In genomic region chr9:33393986-33394385, GRCh38 we compare ENCODE assay signal across 11 cellular contexts. TPM values are rescaled to one million over a fixed set of nuclear protein-coding genes. Genes with fewer than 3 reads are reported as not detected.
A peak's percentile ranks its signal among the peaks of the same experiment; 100 is the strongest.
DNase-seq lines count a peak whose midpoint lies in the region; ATAC-seq, FAIRE-seq and TF ChIP-seq lines count a peak whose summit lies in the region.
"Not testable (repeated sequence)": the region's sequence is repeated elsewhere in the genome, so short reads cannot be mapped to it uniquely, and the experiment has no call there.
"Had no signal": no experiment of that assay in that cellular context is flagged by ENCODE, and none has a peak within 500 bp of the region (broad histone marks: within the 10 kb centered on the region; RNA-seq: fewer than 3 reads in every experiment).

No MANE protein-coding gene starts in this region.

- not testable (repeated sequence) for BruUV-seq in MCF 10A (replicated peaks; lab: Mats Ljungman, UMichigan)
- BruUV-seq in HepG2 (replicated peaks; lab: Mats Ljungman, UMichigan): TSS peak; percentile 64

- TF ChIP-seq RAD21 in HepG2 (CRISPR knock-in tag; IDR thresholded peaks at IDR 0.05): not testable (repeated sequence)

- FAIRE-seq in HepG2 (lab: Jason Lieb, UNC): not testable (repeated sequence)

- H3K4me3 Mint-ChIP-seq in WTC11; MCF 10A (ENCODE audit: unreplicated experiment); nephron progenitor cell: not testable (repeated sequence)

- H3K27ac Mint-ChIP-seq in WTC11 (peak overlapping the region; percentile 13), MCF 10A (ENCODE audit: low read depth, unreplicated experiment) (peak overlapping the region; percentile 6), nephron progenitor cell (peak overlapping the region; percentile 1)

- CTCF ChIA-PET in WTC11 (lab: Charles Lee) (interaction anchor here (1.2 to 3.1 kb wide), 3 partner anchors 10 to 22 kb away, joined by 4 to 12 read pairs (median 4); partner anchors contain the start of gene AQP7), MCF 10A (lab: Yijun Ruan, JAX) (interaction anchor here (0.6 to 2.3 kb wide), 3 partner anchors 10 to 95 kb away, joined by 3 to 19 read pairs (median 3); no protein-coding TSS in a partner anchor)
- CTCF ChIA-PET in HepG2 (lab: Yijun Ruan, JAX; ENCODE audit: low intra/inter-chr PET ratio, low total read pairs): not testable (repeated sequence)

- H3K4me2 ChIP-seq in HepG2 (ENCODE audit: low read depth, low read length): peak overlapping the region; percentile 94

- not testable (repeated sequence) for TF ChIP-seq EP300 in HepG2 (IDR thresholded peaks at IDR 0.05; ENCODE audit: low read depth in 2 of 2, low read length in 2 of 2); HepG2 (CRISPR knock-in tag; IDR thresholded peaks at IDR 0.05; ENCODE audit: borderline replicate concordance)

- not testable (repeated sequence) for ATAC-seq in WTC11, HepG2

- in situ Hi-C loops in HepG2 (cut with HindIII; ENCODE audit: extremely low pct_ligation_motif_present, low pct_unique_long_range_greater_than_20kb): not testable (repeated sequence)

- not testable (repeated sequence) for H3K9me3 ChIP-seq in left ventricle myocardium inferior (replicated peaks); HepG2 (ENCODE audit: low read length); subcutaneous abdominal adipose tissue (ENCODE audit: control insufficient read depth in 5 of 5, low read length in 5 of 5)

- H4K20me1 ChIP-seq in HepG2 (ENCODE audit: insufficient read depth, low read length): not testable (repeated sequence)

- H3K27me3 ChIP-seq in left ventricle myocardium inferior (ENCODE audit: low read depth); HepG2 (ENCODE audit: control insufficient read depth in 1 of 2, insufficient read depth in 2 of 2, low read length in 2 of 2); subcutaneous abdominal adipose tissue (ENCODE audit: control insufficient read depth in 5 of 5, insufficient read depth in 4 of 5, low read length in 5 of 5): not testable (repeated sequence)

- not testable (repeated sequence) for H3K4me3 ChIP-seq in fibroblast of mammary gland (ENCODE audit: control insufficient read depth, low read depth, low read length); subcutaneous abdominal adipose tissue (ENCODE audit: low read depth in 1 of 5, low read length in 5 of 5)
- H3K4me3 ChIP-seq in left ventricle myocardium inferior: peak overlapping the region; percentile 53
- peak overlapping the region in 2 of 3 experiments; percentile 12 to 65; a peak in 2 of 6 replicates for H3K4me3 ChIP-seq in HepG2 (replicated peaks in 1 of 3; ENCODE audit: insufficient read depth in 1 of 3, low read depth in 2 of 3, low read length in 3 of 3)

- H3K4me1 ChIP-seq in left ventricle myocardium inferior (peaks cover 72% of the 10 kb centered on the region), HepG2 (ENCODE audit: insufficient read depth, low read length) (peaks cover 54% of the 10 kb centered on the region), subcutaneous abdominal adipose tissue (ENCODE audit: control insufficient read depth in 5 of 5, insufficient read depth in 5 of 5, low read length in 5 of 5) (peaks cover 4 to 75% (median 70%) of the 10 kb centered on the region in 5 donors)

- H2AFZ ChIP-seq in HepG2 (ENCODE audit: low read length): not testable (repeated sequence)

- H3K4me1 Mint-ChIP-seq in WTC11 (peaks cover 17% of the 10 kb centered on the region), MCF 10A (ENCODE audit: insufficient read depth, unreplicated experiment) (peaks cover 27% of the 10 kb centered on the region), nephron progenitor cell (peaks cover 52% of the 10 kb centered on the region)

- TF ChIP-seq POLR2A in HepG2 (IDR thresholded peaks at IDR 0.05; ENCODE audit: insufficient read depth in 1 of 2, low read depth in 2 of 2, low read length in 2 of 2): not testable (repeated sequence)

- DNase-seq in WTC11 (ENCODE audit: low spot score); MCF 10A (ENCODE audit: unreplicated experiment); HepG2 (ENCODE audit: low spot score); nephron progenitor cell: not testable (repeated sequence)
- peak; percentile 30 for DNase-seq in fibroblast of mammary gland (ENCODE audit: low read depth)
- DNase-seq in left ventricle myocardium inferior: peak; percentile 49

- not testable (repeated sequence) for H3K36me3 Mint-ChIP-seq in WTC11; MCF 10A (ENCODE audit: insufficient read depth, unreplicated experiment); nephron progenitor cell (ENCODE audit: low read depth)

- not testable (repeated sequence) for H3K27me3 Mint-ChIP-seq in WTC11 (ENCODE audit: low read depth); nephron progenitor cell (ENCODE audit: low read depth, poor library complexity)
- peaks cover 19% of the 10 kb centered on the region for H3K27me3 Mint-ChIP-seq in MCF 10A (ENCODE audit: insufficient read depth, unreplicated experiment)

- not testable (repeated sequence) for H3K36me3 ChIP-seq in left ventricle myocardium inferior; HepG2 (replicated peaks in 1 of 2; ENCODE audit: control insufficient read depth in 1 of 2, insufficient read depth in 2 of 2, low read length in 2 of 2)
- H3K36me3 ChIP-seq in subcutaneous abdominal adipose tissue (ENCODE audit: control insufficient read depth in 5 of 5, insufficient read depth in 5 of 5, low read length in 5 of 5): peaks cover 0 to 24% (median 5%) of the 10 kb centered on the region in 5 donors

- not testable (repeated sequence) for H3K79me2 ChIP-seq in HepG2 (ENCODE audit: insufficient read depth, low read length)

- WGBS in HepG2 (ENCODE audit: low lambda C conversion rate): 0% methylated on average over 3 of the region's 3 CpGs

- POLR2A ChIA-PET in WTC11 (lab: Charles Lee); MCF 10A (lab: Yijun Ruan, JAX): not testable (repeated sequence)
- POLR2A ChIA-PET in HepG2 (lab: Yijun Ruan, JAX): interaction anchor here (1.1 to 1.7 kb wide), 3 partner anchors 9 to 80 kb away, joined by 3 to 5 read pairs (median 3); partner anchors contain the start of genes AQP3 and NOL6

- intact Hi-C loops in MCF 10A (cut with micrococcal nuclease); left ventricle myocardium inferior (cut with micrococcal nuclease): not testable (repeated sequence)
- intact Hi-C loops in HepG2 (cut with micrococcal nuclease; ENCODE audit: unreplicated experiment): loop anchor here (2.0 kb wide), 1 partner anchor 13 kb away; no protein-coding TSS in a partner anchor

- not testable (repeated sequence) for H3K9me3 Mint-ChIP-seq in WTC11; MCF 10A (ENCODE audit: unreplicated experiment); nephron progenitor cell

- peak overlapping the region; percentile 36; the same call in 1 of the 2 replicates for H3K9ac ChIP-seq in HepG2 (ENCODE audit: insufficient read depth, low read depth, low read length)
- peak overlapping the region in 2 of 5 donors; percentile 48 to 68 for H3K9ac ChIP-seq in subcutaneous abdominal adipose tissue (ENCODE audit: low read length in 5 of 5)

- peak overlapping the region; percentile 97 for H3K27ac ChIP-seq in left ventricle myocardium inferior (replicated peaks)
- not testable (repeated sequence) for H3K27ac ChIP-seq in HepG2 (ENCODE audit: extremely low read length, insufficient read depth, low read length)
- H3K27ac ChIP-seq in subcutaneous abdominal adipose tissue (ENCODE audit: low read depth, low read length): peak overlapping the region; percentile 92

- not testable (repeated sequence) for TF ChIP-seq CTCF in WTC11 (IDR thresholded peaks at IDR 0.05); MCF 10A (IDR thresholded peaks at IDR 0.05; ENCODE audit: unreplicated experiment); fibroblast of mammary gland (conservative IDR thresholded peaks at IDR 0.05; ENCODE audit: control insufficient read depth, insufficient read depth, low read depth, low read length); left ventricle myocardium inferior (IDR thresholded peaks at IDR 0.05; ENCODE audit: borderline replicate concordance); HepG2 (CRISPR knock-in tag; IDR thresholded peaks at IDR 0.05); nephron progenitor cell (IDR thresholded peaks at IDR 0.05)

RNA-seq across cellular contexts. Expression of gene AQP7, which starts 8.4 kb away (rescaled TPM):
- total RNA-seq in WTC11 (2021) (0.09 to 0.23 TPM (median 0.17 TPM) in 3 replicates), MCF 10A (2022) (not detected in 2 replicates), left ventricle myocardium inferior (150 TPM), HepG2 (2016; rRNA removed; fragmentation: Illumina TruSeq; extraction: Trizol) (0.58 and 1.9 TPM in 2 replicates)
- total RNA-seq in HepG2 (2016; cell fraction: cytosol; rRNA removed; fragmentation: Illumina TruSeq; extraction: Trizol; ENCODE audit: low read depth): 0.71 and 0.81 TPM in 2 replicates
- total RNA-seq in HepG2 (2016; cell fraction: insoluble cytoplasmic fraction; rRNA removed; fragmentation: Illumina TruSeq; extraction: Trizol): 1.0 and 1.6 TPM in 2 replicates
- 0.74 and 0.86 TPM in 2 replicates for total RNA-seq in HepG2 (2016; cell fraction: membrane; rRNA removed; fragmentation: Illumina TruSeq; extraction: Trizol)
- total RNA-seq in HepG2 (2016; cell fraction: nucleus; rRNA removed; fragmentation: Illumina TruSeq; extraction: Trizol): 2.8 and 3.0 TPM in 2 replicates
- 2.1 and 5.6 TPM in 2 replicates for polyA plus RNA-seq in HepG2 (2011; rRNA removed)
- polyA plus RNA-seq in HepG2 (2011; cell fraction: cytosol; rRNA removed): 2.7 and 3.2 TPM in 2 replicates
- polyA plus RNA-seq in HepG2 (2011; cell fraction: nucleus; rRNA removed): 24.1 and 31.8 TPM in 2 replicates
- polyA plus RNA-seq in HepG2 (2012): 7.9 and 9.8 TPM in 2 replicates
- polyA plus RNA-seq in HepG2 (2016; cell fraction: cytosol; fragmentation: Illumina TruSeq; extraction: Trizol; ENCODE audit: low read depth): 0.60 and 0.85 TPM in 2 replicates
- 0.82 and 1.2 TPM in 2 replicates for polyA plus RNA-seq in HepG2 (2016; cell fraction: insoluble cytoplasmic fraction; fragmentation: Illumina TruSeq; extraction: Trizol; ENCODE audit: low read depth)
- 1.2 and 1.7 TPM in 2 replicates for polyA plus RNA-seq in HepG2 (2016; cell fraction: membrane; fragmentation: Illumina TruSeq; extraction: Trizol; ENCODE audit: low read depth)
- polyA plus RNA-seq in HepG2 (2016; cell fraction: nucleus; fragmentation: Illumina TruSeq; extraction: Trizol; ENCODE audit: insufficient read depth, low read depth): 7.8 and 9.5 TPM in 2 replicates
- 1.9 and 6.0 TPM in 2 replicates for polyA minus RNA-seq in HepG2 (2011; rRNA and poly(A)+ RNA removed; ENCODE audit: low replicate concordance)
- 1.2 and 1.5 TPM in 2 replicates for polyA minus RNA-seq in HepG2 (2011; cell fraction: cytosol; rRNA and poly(A)+ RNA removed)
- 6.2 and 6.6 TPM in 2 replicates for polyA minus RNA-seq in HepG2 (2011; cell fraction: nucleus; rRNA and poly(A)+ RNA removed)
- total RNA-seq: Daoy, NCI-H460, RPMI7951 had no signal

RNA-seq across cellular contexts. Expression of gene AQP3, which starts 53.4 kb away (rescaled TPM):
- total RNA-seq in WTC11 (2021): 3.0 to 3.6 TPM (median 3.5 TPM) in 3 replicates
- total RNA-seq in MCF 10A (2022): 0.83 and 0.89 TPM in 2 replicates
- 13.6 TPM for total RNA-seq in left ventricle myocardium inferior
- total RNA-seq in HepG2 (2016; rRNA removed; fragmentation: Illumina TruSeq; extraction: Trizol): 0.87 and 1.4 TPM in 2 replicates
- total RNA-seq in HepG2 (2016; cell fraction: cytosol; rRNA removed; fragmentation: Illumina TruSeq; extraction: Trizol; ENCODE audit: low read depth): 0.30 and 0.62 TPM in 2 replicates
- 0.73 and 1.5 TPM in 2 replicates for total RNA-seq in HepG2 (2016; cell fraction: insoluble cytoplasmic fraction; rRNA removed; fragmentation: Illumina TruSeq; extraction: Trizol)
- total RNA-seq in HepG2 (2016; cell fraction: membrane; rRNA removed; fragmentation: Illumina TruSeq; extraction: Trizol): 0.65 and 0.99 TPM in 2 replicates
- 1.2 and 1.3 TPM in 2 replicates for total RNA-seq in HepG2 (2016; cell fraction: nucleus; rRNA removed; fragmentation: Illumina TruSeq; extraction: Trizol)
- polyA plus RNA-seq in HepG2 (2011; rRNA removed): 5.5 and 12.2 TPM in 2 replicates
- polyA plus RNA-seq in HepG2 (2011; cell fraction: cytosol; rRNA removed): 7.3 and 9.8 TPM in 2 replicates
- 8.4 and 11.9 TPM in 2 replicates for polyA plus RNA-seq in HepG2 (2011; cell fraction: nucleus; rRNA removed)
- polyA plus RNA-seq in HepG2 (2012): 14.8 and 18.2 TPM in 2 replicates
- 0.33 and 0.46 TPM in 2 replicates for polyA plus RNA-seq in HepG2 (2016; cell fraction: cytosol; fragmentation: Illumina TruSeq; extraction: Trizol; ENCODE audit: low read depth)
- 0.59 and 0.63 TPM in 2 replicates for polyA plus RNA-seq in HepG2 (2016; cell fraction: insoluble cytoplasmic fraction; fragmentation: Illumina TruSeq; extraction: Trizol; ENCODE audit: low read depth)
- polyA plus RNA-seq in HepG2 (2016; cell fraction: membrane; fragmentation: Illumina TruSeq; extraction: Trizol; ENCODE audit: low read depth): 0.94 and 1.2 TPM in 2 replicates
- polyA plus RNA-seq in HepG2 (2016; cell fraction: nucleus; fragmentation: Illumina TruSeq; extraction: Trizol; ENCODE audit: insufficient read depth, low read depth): 1.4 and 2.5 TPM in 2 replicates
- polyA minus RNA-seq in HepG2 (2011; rRNA and poly(A)+ RNA removed; ENCODE audit: low replicate concordance): 6.2 and 648 TPM in 2 replicates
- polyA minus RNA-seq in HepG2 (2011; cell fraction: cytosol; rRNA and poly(A)+ RNA removed): 4.7 and 6.3 TPM in 2 replicates
- 2.0 and 2.7 TPM in 2 replicates for polyA minus RNA-seq in HepG2 (2011; cell fraction: nucleus; rRNA and poly(A)+ RNA removed)
- total RNA-seq: G401 had no signal

Comparison
In these comparisons a context has a peak if more than half of its experiments do, and no peak if none do; other contexts are left out.
1. RNA of gene AQP7, which starts 8.4 kb away (total RNA-seq): 150 TPM in left ventricle myocardium inferior (single experiment); 0.58 to 3.0 TPM in HepG2, 0.09 to 0.23 TPM in WTC11 and not detected in MCF 10A; every median in the first group is over 10 times any median in the second.
2. Peak in every context shown above with its lines, with median percentiles within 50 percentile points of each other: H3K27ac Mint-ChIP-seq.